Comparison of ENCODE assay signal across 1 cellular context in the genomic region with DNA sequence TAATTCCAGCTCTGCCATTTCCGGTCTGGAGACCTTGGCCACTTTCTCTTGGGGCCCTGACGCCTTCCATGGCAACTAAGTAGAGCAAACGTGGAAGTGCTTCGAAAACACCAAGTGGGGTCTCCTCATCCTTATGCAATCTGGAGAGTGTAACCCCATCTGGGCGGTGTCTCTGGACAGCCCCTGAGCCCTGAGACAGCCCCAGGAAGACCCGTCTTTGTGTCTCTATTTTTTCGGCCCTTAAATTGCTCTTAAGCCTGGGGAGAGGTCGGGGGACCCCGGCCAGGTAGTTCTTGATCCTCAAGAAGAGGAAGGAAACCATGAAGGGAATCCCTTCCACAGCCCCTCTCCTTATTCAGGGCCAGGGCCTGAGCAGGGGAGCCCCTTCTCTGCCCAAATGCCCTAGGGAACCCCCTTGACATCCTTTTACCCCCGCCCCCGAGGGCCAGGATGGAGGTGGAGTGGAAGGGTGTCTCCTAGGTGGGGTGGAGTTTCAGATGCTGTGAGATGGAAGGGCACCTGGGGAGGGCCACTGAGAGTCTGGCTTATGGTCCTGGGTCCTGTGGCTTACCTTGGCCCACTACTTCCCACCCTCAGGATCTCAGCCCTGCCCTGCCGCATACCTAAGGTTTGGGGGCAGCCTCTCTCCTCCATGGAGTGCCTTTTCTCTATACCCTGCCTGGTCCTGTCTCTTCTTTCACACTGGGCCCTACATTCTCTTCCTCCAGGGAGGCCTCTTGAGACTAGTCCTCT.
TF ChIP-seq lines count a peak whose summit lies in the region.

No MANE protein-coding gene starts in this region.

TF ChIP-seq in GM23338, 12 proteins besides CTCF, POLR2A, EP300 and RAD21 (continued from another document):
- no peak for TF ChIP-seq ZNF462 (CRISPR knock-in tag; IDR thresholded peaks at IDR 0.05)
- TF ChIP-seq REST (IDR thresholded peaks at IDR 0.05; ENCODE audit: unreplicated experiment): no peak
- TF ChIP-seq EZH2 (IDR thresholded peaks at IDR 0.05; ENCODE audit: low read depth, unreplicated experiment): no peak
- no peak for TF ChIP-seq JUNB (IDR thresholded peaks at IDR 0.05; ENCODE audit: unreplicated experiment)
- TF ChIP-seq ETS1 (IDR thresholded peaks at IDR 0.05): no peak
- TF ChIP-seq STAT1 (IDR thresholded peaks at IDR 0.05; ENCODE audit: unreplicated experiment): no peak
- TF ChIP-seq ZNF331 (CRISPR knock-in tag; IDR thresholded peaks at IDR 0.05; ENCODE audit: low read depth): no peak
- no peak for TF ChIP-seq EZH2phosphoT487 (IDR thresholded peaks at IDR 0.05; ENCODE audit: unreplicated experiment)
TF ChIP-seq in GM23338: peak in this region for 0.
